In genomic region chr14:106006716-106007115, GRCh38 we compare ENCODE assay signal across 7 cellular contexts.
DNase-seq lines count a peak whose midpoint lies in the region; ATAC-seq and TF ChIP-seq lines count a peak whose summit lies in the region.
"Not testable (repeated sequence)": the region's sequence is repeated elsewhere in the genome, so short reads cannot be mapped to it uniquely, and the experiment has no call there.

No MANE protein-coding gene starts in this region.

- H3K4me3 Mint-ChIP-seq in activated CD4-positive, alpha-beta memory T cell treated with anti-CD3 and anti-CD28 coated beads for 36 hours, result peak overlapping the region; percentile 88
- H3K4me3 Mint-ChIP-seq in activated T-cell treated with anti-CD3 and anti-CD28 coated beads, Interleukin-2, amount 50 U/mL, for 4 hours, result peak overlapping the region; percentile 66
- H3K4me3 Mint-ChIP-seq in activated naive CD4-positive, alpha-beta T cell treated with anti-CD3 and anti-CD28 coated beads, Interleukin-2, amount 10 ng/mL, durations not matched to agents 7 days and 5 days, result peak overlapping the region; percentile 26
- H3K4me3 Mint-ChIP-seq in activated naive CD8-positive, alpha-beta T cell treated with anti-CD3 and anti-CD28 coated beads for 36 hours, result peak overlapping the region; percentile 79
- peak overlapping the region; percentile 78 for H3K4me3 Mint-ChIP-seq in natural killer cell treated with Interleukin-12 subunit alpha and Interleukin-12 subunit beta and Interleukin-15 and Interleukin-18, amount 100 ng/mL, for 72 hours
- H3K4me3 Mint-ChIP-seq in stimulated activated naive CD8-positive, alpha-beta T cell treated with anti-CD3 and anti-CD28 coated beads, Interleukin-15, amount 100 ng/mL, for 72 hours, result peak overlapping the region; percentile 76 to 89

- H3K27me3 Mint-ChIP-seq in activated CD4-positive, alpha-beta memory T cell treated with anti-CD3 and anti-CD28 coated beads for 36 hours; activated T-cell treated with anti-CD3 and anti-CD28 coated beads, Interleukin-2, amount 50 U/mL, for 4 hours (ENCODE audit: low read depth); activated naive CD4-positive, alpha-beta T cell treated with anti-CD3 and anti-CD28 coated beads, Interleukin-2, amount 10 ng/mL, durations not matched to agents 7 days and 5 days; activated naive CD8-positive, alpha-beta T cell treated with anti-CD3 and anti-CD28 coated beads for 36 hours; natural killer cell treated with Interleukin-12 subunit alpha and Interleukin-12 subunit beta and Interleukin-15 and Interleukin-18, amount 100 ng/mL, for 72 hours; stimulated activated naive CD8-positive, alpha-beta T cell treated with anti-CD3 and anti-CD28 coated beads, Interleukin-15, amount 100 ng/mL, for 72 hours: not testable (repeated sequence)

- H3K9me3 Mint-ChIP-seq in activated CD4-positive, alpha-beta memory T cell treated with anti-CD3 and anti-CD28 coated beads for 36 hours; activated T-cell treated with anti-CD3 and anti-CD28 coated beads, Interleukin-2, amount 50 U/mL, for 4 hours; activated naive CD4-positive, alpha-beta T cell treated with anti-CD3 and anti-CD28 coated beads, Interleukin-2, amount 10 ng/mL, durations not matched to agents 7 days and 5 days; activated naive CD8-positive, alpha-beta T cell treated with anti-CD3 and anti-CD28 coated beads for 36 hours; natural killer cell treated with Interleukin-12 subunit alpha and Interleukin-12 subunit beta and Interleukin-15 and Interleukin-18, amount 100 ng/mL, for 72 hours; stimulated activated naive CD8-positive, alpha-beta T cell treated with anti-CD3 and anti-CD28 coated beads, Interleukin-15, amount 100 ng/mL, for 72 hours: not testable (repeated sequence)

- peaks cover 77% of the 10 kb centered on the region for H3K4me1 Mint-ChIP-seq in activated CD4-positive, alpha-beta memory T cell treated with anti-CD3 and anti-CD28 coated beads for 36 hours (ENCODE audit: low read depth)
- peaks cover 46% of the 10 kb centered on the region for H3K4me1 Mint-ChIP-seq in activated T-cell treated with anti-CD3 and anti-CD28 coated beads, Interleukin-2, amount 50 U/mL, for 4 hours (ENCODE audit: low read depth)
- H3K4me1 Mint-ChIP-seq in activated naive CD4-positive, alpha-beta T cell treated with anti-CD3 and anti-CD28 coated beads, Interleukin-2, amount 10 ng/mL, durations not matched to agents 7 days and 5 days, result peaks cover 67% of the 10 kb centered on the region
- H3K4me1 Mint-ChIP-seq in activated naive CD8-positive, alpha-beta T cell treated with anti-CD3 and anti-CD28 coated beads for 36 hours, result peaks cover 49% of the 10 kb centered on the region
- H3K4me1 Mint-ChIP-seq in natural killer cell treated with Interleukin-12 subunit alpha and Interleukin-12 subunit beta and Interleukin-15 and Interleukin-18, amount 100 ng/mL, for 72 hours (ENCODE audit: low read depth in 2 of 2), result peaks cover 47 to 62% of the 10 kb centered on the region in 2 donors
- H3K4me1 Mint-ChIP-seq in stimulated activated naive CD8-positive, alpha-beta T cell treated with anti-CD3 and anti-CD28 coated beads, Interleukin-15, amount 100 ng/mL, for 72 hours, result peaks cover 87% of the 10 kb centered on the region

- not testable (repeated sequence) for H4K20me1 ChIP-seq in Loucy (ENCODE audit: insufficient read depth, low read length, poor library complexity, severe bottlenecking)

- DNase-seq in activated CD4-positive, alpha-beta memory T cell treated with anti-CD3 and anti-CD28 coated beads for 36 hours; activated T-cell treated with anti-CD3 and anti-CD28 coated beads, Interleukin-2, amount 50 U/mL, for 4 hours; activated naive CD4-positive, alpha-beta T cell treated with anti-CD3 and anti-CD28 coated beads, Interleukin-2, amount 10 ng/mL, durations not matched to agents 7 days and 5 days; activated naive CD8-positive, alpha-beta T cell treated with anti-CD3 and anti-CD28 coated beads for 36 hours; natural killer cell treated with Interleukin-12 subunit alpha and Interleukin-12 subunit beta and Interleukin-15 and Interleukin-18, amount 100 ng/mL, for 72 hours (ENCODE audit: low spot score); stimulated activated naive CD8-positive, alpha-beta T cell treated with anti-CD3 and anti-CD28 coated beads, Interleukin-15, amount 100 ng/mL, for 72 hours: not testable (repeated sequence)

- not testable (repeated sequence) for H3K27me3 ChIP-seq in Loucy (ENCODE audit: insufficient read depth, low read length, poor library complexity, severe bottlenecking)

- peaks cover 34% of the 10 kb centered on the region for H3K36me3 Mint-ChIP-seq in activated CD4-positive, alpha-beta memory T cell treated with anti-CD3 and anti-CD28 coated beads for 36 hours
- not testable (repeated sequence) for H3K36me3 Mint-ChIP-seq in activated T-cell treated with anti-CD3 and anti-CD28 coated beads, Interleukin-2, amount 50 U/mL, for 4 hours (ENCODE audit: insufficient read depth); activated naive CD4-positive, alpha-beta T cell treated with anti-CD3 and anti-CD28 coated beads, Interleukin-2, amount 10 ng/mL, durations not matched to agents 7 days and 5 days; activated naive CD8-positive, alpha-beta T cell treated with anti-CD3 and anti-CD28 coated beads for 36 hours; natural killer cell treated with Interleukin-12 subunit alpha and Interleukin-12 subunit beta and Interleukin-15 and Interleukin-18, amount 100 ng/mL, for 72 hours

- H3K36me3 ChIP-seq in Loucy (ENCODE audit: insufficient read depth, low read length), result not testable (repeated sequence)

- H3K79me2 ChIP-seq in Loucy (ENCODE audit: insufficient read depth, low read length), result peaks cover 27% of the 10 kb centered on the region; the same call in 1 of the 2 replicates

- H3K4me1 ChIP-seq in Loucy (ENCODE audit: insufficient read depth, low read length, poor library complexity, severe bottlenecking), result peaks cover 27% of the 10 kb centered on the region

- ATAC-seq in activated T-cell treated with anti-CD3 and anti-CD28 coated beads, Interleukin-2, amount 50 U/mL, for 4 hours; natural killer cell treated with Interleukin-12 subunit alpha and Interleukin-12 subunit beta and Interleukin-15 and Interleukin-18, amount 100 ng/mL, for 72 hours; stimulated activated naive CD8-positive, alpha-beta T cell treated with anti-CD3 and anti-CD28 coated beads, Interleukin-15, amount 100 ng/mL, for 72 hours: not testable (repeated sequence)

- H3K4me2 ChIP-seq in Loucy (ENCODE audit: low read depth, low read length, poor library complexity, severe bottlenecking), result peak overlapping the region; percentile 68

- TF ChIP-seq CTCF in Loucy (conservative IDR thresholded peaks at IDR 0.05; ENCODE audit: low read length), result not testable (repeated sequence)

- peak overlapping the region; percentile 67 for H3K4me3 ChIP-seq in Loucy (ENCODE audit: low read length, poor library complexity, severe bottlenecking)

- H3K9me3 ChIP-seq in Loucy (ENCODE audit: insufficient read depth, low read depth, low read length), result not testable (repeated sequence)

- CTCF ChIA-PET in activated CD4-positive, alpha-beta memory T cell treated with anti-CD3 and anti-CD28 coated beads for 36 hours (lab: Charles Lee), result interaction anchor here (0.8 kb wide), 1 partner anchor 758 kb away, joined by 3 read pairs; no protein-coding TSS in a partner anchor
- CTCF ChIA-PET in activated naive CD4-positive, alpha-beta T cell treated with anti-CD3 and anti-CD28 coated beads, Interleukin-2, amount 10 ng/mL, durations not matched to agents 7 days and 5 days (lab: Charles Lee), result interaction anchor here (1.3 to 2.3 kb wide), 2 partner anchors 32 to 33 kb away, joined by 6 to 10 read pairs; no protein-coding TSS in a partner anchor

- H3F3A ChIP-seq in Loucy (ENCODE audit: low read depth), result not testable (repeated sequence)

- H2AFZ ChIP-seq in Loucy (ENCODE audit: low read length), result not testable (repeated sequence)

- intact Hi-C loops in activated CD4-positive, alpha-beta memory T cell treated with anti-CD3 and anti-CD28 coated beads for 36 hours (cut with micrococcal nuclease), result loop anchor here (10.0 kb wide), 1 partner anchor 368 kb away; no protein-coding TSS in a partner anchor

- peak overlapping the region; percentile 95 for H3K27ac Mint-ChIP-seq in activated CD4-positive, alpha-beta memory T cell treated with anti-CD3 and anti-CD28 coated beads for 36 hours
- H3K27ac Mint-ChIP-seq in activated naive CD4-positive, alpha-beta T cell treated with anti-CD3 and anti-CD28 coated beads, Interleukin-2, amount 10 ng/mL, durations not matched to agents 7 days and 5 days, result not testable (repeated sequence)
- peak overlapping the region; percentile 97 for H3K27ac Mint-ChIP-seq in activated naive CD8-positive, alpha-beta T cell treated with anti-CD3 and anti-CD28 coated beads for 36 hours
- peak overlapping the region; percentile 95 to 96 for H3K27ac Mint-ChIP-seq in natural killer cell treated with Interleukin-12 subunit alpha and Interleukin-12 subunit beta and Interleukin-15 and Interleukin-18, amount 100 ng/mL, for 72 hours
- H3K27ac Mint-ChIP-seq in stimulated activated naive CD8-positive, alpha-beta T cell treated with anti-CD3 and anti-CD28 coated beads, Interleukin-15, amount 100 ng/mL, for 72 hours, result peak overlapping the region; percentile 96 to 98

- H3K9me2 ChIP-seq in Loucy (replicated peaks; ENCODE audit: low read depth, low read length), result not testable (repeated sequence)

- POLR2A ChIA-PET in activated CD4-positive, alpha-beta memory T cell treated with anti-CD3 and anti-CD28 coated beads for 36 hours (lab: Charles Lee), result not testable (repeated sequence)

- H3K9ac ChIP-seq in Loucy (ENCODE audit: low read depth, low read length, poor library complexity, severe bottlenecking), result peak overlapping the region; percentile 82

Comparison
In these comparisons a context has a peak if more than half of its experiments do, and no peak if none do; other contexts are left out.
1. H3K4me3 Mint-ChIP-seq: peak in every context shown above with its lines; median percentile 88 in activated CD4-positive, alpha-beta memory T cell treated with anti-CD3 and anti-CD28 coated beads for 36 hours; 82 in stimulated activated naive CD8-positive, alpha-beta T cell treated with anti-CD3 and anti-CD28 coated beads, Interleukin-15, amount 100 ng/mL, for 72 hours; 79 in activated naive CD8-positive, alpha-beta T cell treated with anti-CD3 and anti-CD28 coated beads for 36 hours; 78 in natural killer cell treated with Interleukin-12 subunit alpha and Interleukin-12 subunit beta and Interleukin-15 and Interleukin-18, amount 100 ng/mL, for 72 hours; 66 in activated T-cell treated with anti-CD3 and anti-CD28 coated beads, Interleukin-2, amount 50 U/mL, for 4 hours; 26 in activated naive CD4-positive, alpha-beta T cell treated with anti-CD3 and anti-CD28 coated beads, Interleukin-2, amount 10 ng/mL, durations not matched to agents 7 days and 5 days.